Comparison of ENCODE assay signal across 8 cellular contexts in the genomic region with DNA sequence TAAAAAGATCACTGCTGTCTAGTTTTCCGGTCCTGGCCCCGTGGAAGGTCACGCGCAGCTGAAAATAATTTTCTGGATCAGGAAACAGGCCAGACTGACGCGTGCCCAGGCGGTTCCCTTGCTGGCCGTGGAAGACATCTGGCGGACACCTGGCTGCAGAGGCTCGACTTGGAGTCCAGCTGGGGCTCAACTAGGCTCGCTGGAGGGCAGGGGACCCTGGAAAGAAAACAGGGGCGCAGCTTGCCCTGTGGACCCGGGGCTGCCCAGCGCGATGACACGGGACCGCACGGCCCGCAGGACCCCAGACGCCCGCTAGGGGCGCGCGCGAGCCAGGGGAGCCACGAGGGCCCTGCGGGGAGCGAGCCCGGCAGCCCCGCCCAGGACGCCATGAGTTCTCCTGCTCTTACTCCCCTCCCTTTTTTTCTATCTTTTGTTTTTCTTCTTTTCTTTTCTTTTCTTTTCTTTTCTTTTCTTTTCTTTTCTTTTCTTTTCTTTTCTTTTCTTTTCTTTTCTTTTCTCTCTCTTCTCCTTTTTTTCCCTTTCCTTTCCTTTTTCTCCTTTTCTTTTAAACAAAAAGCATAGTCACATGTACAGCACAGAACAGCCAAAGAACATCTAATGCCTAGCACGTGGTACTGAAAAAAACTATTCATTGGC. TPM values are rescaled to one million over a fixed set of nuclear protein-coding genes. Genes with fewer than 3 reads are reported as not detected.
A peak's percentile ranks its signal among the peaks of the same experiment; 100 is the strongest.
DNase-seq lines count a peak whose midpoint lies in the region; ATAC-seq and TF ChIP-seq lines count a peak whose summit lies in the region.

No MANE protein-coding gene starts in this region.

- no peak for TF ChIP-seq POLR2A in lower leg skin (IDR thresholded peaks at IDR 0.05)

- peaks cover 1% of the 10 kb centered on the region for H3K36me3 Mint-ChIP-seq in chondrocyte (ENCODE audit: low read depth)

- ATAC-seq in GM21367 (IDR thresholded peaks at IDR 0.05; ENCODE audit: unreplicated experiment) = peak; percentile 75

- H3K4me3 Mint-ChIP-seq in chondrocyte (ENCODE audit: unreplicated experiment) = peak overlapping the region; percentile 49

- intact Hi-C loops in lower leg skin (cut with DNase I; ENCODE audit: low total_unique reads) = no loop called here

- H3K36me3 ChIP-seq in BE2C = no peaks in the 10 kb centered on the region

- DNase-seq in BE2C = peak; percentile 87
- DNase-seq in LNCaP clone FGC (ENCODE audit: low read depth) = no peak
- DNase-seq in activated CD4-positive, alpha-beta T cell treated with anti-CD3 and anti-CD28 coated beads for 1 hour = peak; percentile 64
- no peak for DNase-seq in chondrocyte (ENCODE audit: low spot score)
- DNase-seq in lower leg skin (ENCODE audit: low spot score in 2 of 2) = peak; percentile 74 to 95
- DNase-seq in stimulated activated CD4-positive, alpha-beta T cell treated with anti-CD3 and anti-CD28 coated beads, TNF-alpha, amount 100 ng/mL, for 48 hours (ENCODE audit: low read depth in 3 of 3) = peak; percentile 49 to 79 (median 71)
- DNase-seq in NCI-H1930 (lab: John Stamatoyannopoulos, UW) = no peak

- 13 to 15% methylated on average over 32 of the region's 32 CpGs for WGBS in lower leg skin, 2 donors

- no peaks in the 10 kb centered on the region for H3K27me3 Mint-ChIP-seq in chondrocyte (ENCODE audit: low read depth)

- no peaks in the 10 kb centered on the region for H3K9me3 Mint-ChIP-seq in chondrocyte (ENCODE audit: low read depth)

- no peaks in the 10 kb centered on the region for H3K9me3 ChIP-seq in BE2C

- H3K27ac Mint-ChIP-seq in chondrocyte (ENCODE audit: unreplicated experiment) = peak overlapping the region; percentile 87

- no peaks in the 10 kb centered on the region for H3K27me3 ChIP-seq in BE2C

- peaks cover 9% of the 10 kb centered on the region; the same call in 1 of the 2 replicates for H3K4me1 ChIP-seq in BE2C

- TF ChIP-seq CTCF in BE2C (IDR thresholded peaks at IDR 0.05; ENCODE audit: low read depth, low read length) (peak; percentile 85), LNCaP clone FGC (IDR thresholded peaks at IDR 0.05; ENCODE audit: control insufficient read depth, extremely low read depth, insufficient read depth) (peak; percentile 53), chondrocyte (IDR thresholded peaks at IDR 0.05) (peak; percentile 99), lower leg skin (IDR thresholded peaks at IDR 0.05) (peak in 1 of 3 donors; percentile 79)

- H3K4me1 Mint-ChIP-seq in chondrocyte (ENCODE audit: low read depth) = peaks cover 36% of the 10 kb centered on the region

- H3K4me3 ChIP-seq in BE2C (ENCODE audit: low read depth, low read length) (peak overlapping the region; percentile 66), LNCaP clone FGC (ENCODE audit: low read depth, low read length) (no peak overlapping the region), lower leg skin (ENCODE audit: low read depth, poor library complexity, severe bottlenecking) (no peak overlapping the region)

RNA-seq across cellular contexts. Expression of a gene that starts 43.2 kb away (rescaled TPM):
- polyA plus RNA-seq in BE2C (2012; ENCODE audit: insufficient read depth, insufficient read length, low read depth) = 51.8 TPM
- total RNA-seq in chondrocyte (59.1 to 62.6 TPM (median 61.8 TPM) in 3 replicates), lower leg skin (10 to 100 TPM; 32.8 to 46.9 (median 33.3) TPM)

Comparison
In these comparisons a context has a peak if more than half of its experiments do, and no peak if none do; other contexts are left out.
1. DNase-seq: peak in BE2C (single experiment), activated CD4-positive, alpha-beta T cell treated with anti-CD3 and anti-CD28 coated beads for 1 hour (single experiment), lower leg skin (2 of 2) and stimulated activated CD4-positive, alpha-beta T cell treated with anti-CD3 and anti-CD28 coated beads, TNF-alpha, amount 100 ng/mL, for 48 hours (3 of 3); none in LNCaP clone FGC (single experiment), chondrocyte (single experiment) and NCI-H1930 (0 of 2).